ENCODE assay signal across 8 cellular contexts in the genomic region with DNA sequence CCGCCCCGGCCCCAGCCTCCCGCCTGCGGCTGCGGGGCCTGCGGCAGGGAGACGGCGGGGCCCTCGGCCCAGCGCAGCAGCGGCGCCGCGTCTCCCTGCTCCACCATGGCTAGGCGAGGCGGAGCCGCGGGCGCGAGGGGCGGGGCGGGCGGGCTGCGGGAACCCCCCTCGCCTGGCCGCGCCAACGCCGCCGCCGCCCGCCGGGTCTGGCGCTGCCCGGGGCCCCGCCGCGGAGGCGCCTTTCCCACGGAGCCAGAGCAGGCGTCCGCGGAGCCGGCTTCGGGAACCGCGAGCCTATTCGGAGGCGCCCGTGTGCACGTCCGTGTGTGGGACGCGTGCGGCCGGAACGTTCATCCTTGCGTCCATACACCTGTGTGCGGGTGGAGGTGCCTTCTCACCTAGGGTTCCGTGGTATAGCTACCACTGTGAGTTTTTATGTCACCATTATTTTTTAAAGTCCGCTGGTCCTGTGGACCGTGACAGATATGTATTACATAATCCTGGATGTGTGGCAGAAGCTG. TPM values are rescaled to one million over a fixed set of nuclear protein-coding genes. Genes with fewer than 3 reads are reported as not detected.
DNase-seq lines count a peak whose midpoint lies in the region; ATAC-seq, FAIRE-seq and TF ChIP-seq lines count a peak whose summit lies in the region.

DENND11 (minus strand) TSS at position 120 of the 521 bp plus-strand sequence; CDS start at position 107, 13 bp downstream.

- H3K79me1 ChIP-seq in H9 (ENCODE audit: insufficient read depth, low read depth, low read length, poor library complexity, severe bottlenecking): no peaks in the 10 kb centered on the region

- peak; percentile 58 for DNase-seq in GM12892 (ENCODE audit: insufficient read length)
- no peak for DNase-seq in H9
- peak; percentile 68 for DNase-seq in NAMALWA (ENCODE audit: low spot score)
- peak; percentile 87 for DNase-seq in activated CD4-positive, alpha-beta T cell treated with anti-CD3 and anti-CD28 coated beads, Interleukin-2, amount 10 ng/mL, durations not matched to agents 24 days and 14 days
- peak in 6 of 10 donors; percentile 40 to 72 (median 54) for DNase-seq in dorsolateral prefrontal cortex
- DNase-seq in lung (ENCODE audit: low spot score): peak; percentile 38
- peak; percentile 8 to 44 (median 16) for DNase-seq in stimulated activated CD4-positive, alpha-beta T cell treated with anti-CD3 and anti-CD28 coated beads, TNF-alpha, amount 100 ng/mL, for 24 hours (ENCODE audit: low read depth in 3 of 3)
- DNase-seq in Kasumi-1 (lab: John Stamatoyannopoulos, UW): no peak

- H2BK15ac ChIP-seq in H9 (ENCODE audit: low read depth, low read length): no peak within 1 kb of the TSS

- no peak within 1 kb of the TSS for H2AK5ac ChIP-seq in H9 (ENCODE audit: insufficient read length, low read length)

- TF ChIP-seq POLR2A in GM12892 (IDR thresholded peaks at IDR 0.05; ENCODE audit: low read depth, low read length): no peak

- no peaks in the 10 kb centered on the region for H3K79me2 ChIP-seq in H9 (ENCODE audit: insufficient read depth, low read length)

- H3K36me3 ChIP-seq in lung (ENCODE audit: control insufficient read depth in 2 of 2, insufficient read depth in 2 of 2, low read length in 2 of 2): no peaks in the 10 kb centered on the region

- no peak within 1 kb of the TSS for H3K9ac ChIP-seq in H9 (ENCODE audit: extremely low read depth, insufficient read length, low read length)

- no peak within 1 kb of the TSS for H3K23ac ChIP-seq in H9 (ENCODE audit: insufficient read length, low read depth, low read length)

- no peak within 1 kb of the TSS for H2BK120ac ChIP-seq in H9 (ENCODE audit: low read depth, low read length, poor library complexity, severe bottlenecking)

- H3K27ac ChIP-seq in H9 (ENCODE audit: insufficient read length, low read depth, low read length): no peak within 1 kb of the TSS
- peak within 1 kb of the TSS; percentile 81 to 98 (median 94) for H3K27ac ChIP-seq in dorsolateral prefrontal cortex
- peak within 1 kb of the TSS; percentile 91 to 93 for H3K27ac ChIP-seq in lung (ENCODE audit: low read depth in 1 of 2, low read length in 1 of 2)

- peak within 1 kb of the TSS; percentile 74 for H2AFZ ChIP-seq in H9 (ENCODE audit: low read length)

- intact Hi-C loops in activated CD4-positive, alpha-beta T cell treated with anti-CD3 and anti-CD28 coated beads, Interleukin-2, amount 10 ng/mL, durations not matched to agents 24 days and 14 days (cut with micrococcal nuclease): loop anchor here (1.0 kb wide), 1 partner anchor 36 kb away; the partner anchor contains the start of gene SSBP1
- intact Hi-C loops in dorsolateral prefrontal cortex (cut with DNase I): loop anchor here in 1 of 2 donors (5.0 kb wide), 1 partner anchor 35 kb away; the partner anchor contains the start of gene SSBP1

- H3K4me3 ChIP-seq in dorsolateral prefrontal cortex (peak within 1 kb of the TSS; percentile 60 to 94 (median 80)), lung (peak within 1 kb of the TSS; percentile 85)

- H4K91ac ChIP-seq in H9 (ENCODE audit: insufficient read length, low read depth, low read length): no peak within 1 kb of the TSS

- H3K4me1 ChIP-seq in H9 (ENCODE audit: insufficient read depth, low read length) (peaks cover 4% of the 10 kb centered on the region), lung (ENCODE audit: control insufficient read depth in 2 of 2, insufficient read depth in 2 of 2, low read length in 2 of 2) (peaks cover 0 to 9% of the 10 kb centered on the region in 2 donors)

- peaks cover 5% of the 10 kb centered on the region for H3K23me2 ChIP-seq in H9 (ENCODE audit: insufficient read length, low read depth, low read length, poor library complexity, severe bottlenecking)

- H3K27me3 ChIP-seq in H9 (ENCODE audit: insufficient read depth, low read length) (peaks cover 2% of the 10 kb centered on the region; the same call in 1 of the 2 replicates), dorsolateral prefrontal cortex (no peaks in the 10 kb centered on the region), lung (ENCODE audit: control insufficient read depth, insufficient read depth) (no peaks in the 10 kb centered on the region)

- no peak within 1 kb of the TSS for H3K4ac ChIP-seq in H9 (ENCODE audit: low read depth, low read length)

- peak; percentile 80 for ATAC-seq in lung (ENCODE audit: insufficient read depth, low FRiP score)

- H2BK5ac ChIP-seq in H9 (ENCODE audit: insufficient read length, low read length): no peak within 1 kb of the TSS

- no peak within 1 kb of the TSS for H4K5ac ChIP-seq in H9 (ENCODE audit: insufficient read length, low read depth, low read length)

- H3K9me3 ChIP-seq in H9 (ENCODE audit: control insufficient read depth, low read depth, low read length) (no peaks in the 10 kb centered on the region), lung (ENCODE audit: control insufficient read depth in 2 of 2, insufficient read depth in 1 of 2, low read length in 1 of 2) (no peaks in the 10 kb centered on the region)

- H3K27me3 Mint-ChIP-seq in H9 (ENCODE audit: low read depth): peaks cover 23% of the 10 kb centered on the region
- peaks cover 16% of the 10 kb centered on the region for H3K27me3 Mint-ChIP-seq in activated CD4-positive, alpha-beta T cell treated with anti-CD3 and anti-CD28 coated beads, Interleukin-2, amount 10 ng/mL, durations not matched to agents 24 days and 14 days

- TF ChIP-seq CTCF in H9 (conservative IDR thresholded peaks at IDR 0.05) (no peak), dorsolateral prefrontal cortex (IDR thresholded peaks at IDR 0.05 in 54 of 56, conservative IDR thresholded peaks at IDR 0.05 in 2 of 56; ENCODE audit: low read depth in 1 of 56, partially characterized antibody in 56 of 56) (peak in 3 of 56 donors; percentile 6 to 23 (median 17)), lung (IDR thresholded peaks at IDR 0.05; ENCODE audit: control extremely low read depth, extremely low read depth) (no peak)

- peak within 1 kb of the TSS; percentile 79 to 87 for H3K4me3 Mint-ChIP-seq in H9
- peak within 1 kb of the TSS; percentile 83 for H3K4me3 Mint-ChIP-seq in activated CD4-positive, alpha-beta T cell treated with anti-CD3 and anti-CD28 coated beads, Interleukin-2, amount 10 ng/mL, durations not matched to agents 24 days and 14 days

- no peak within 1 kb of the TSS for H3K14ac ChIP-seq in H9 (ENCODE audit: insufficient read depth, low read length)

- H3K4me1 Mint-ChIP-seq in H9: peaks cover 60% of the 10 kb centered on the region in 2 experiments
- peaks cover 39% of the 10 kb centered on the region for H3K4me1 Mint-ChIP-seq in activated CD4-positive, alpha-beta T cell treated with anti-CD3 and anti-CD28 coated beads, Interleukin-2, amount 10 ng/mL, durations not matched to agents 24 days and 14 days

- no peak within 1 kb of the TSS for H3K18ac ChIP-seq in H9 (ENCODE audit: insufficient read length, low read depth, low read length)

- no peak within 1 kb of the TSS for H2BK12ac ChIP-seq in H9 (ENCODE audit: insufficient read length, low read depth, low read length)

- no peak within 1 kb of the TSS for H3T11ph ChIP-seq in H9 (ENCODE audit: low read length)

- H4K20me1 ChIP-seq in H9 (ENCODE audit: control insufficient read depth, insufficient read depth, insufficient read length): no peaks in the 10 kb centered on the region

- no peak within 1 kb of the TSS for H3K56ac ChIP-seq in H9 (ENCODE audit: insufficient read length, low read depth, low read length)

- H3K36me3 Mint-ChIP-seq in H9 (ENCODE audit: insufficient read depth in 1 of 3, low read depth in 3 of 3): no peaks in the 10 kb centered on the region
- peaks cover 8% of the 10 kb centered on the region for H3K36me3 Mint-ChIP-seq in activated CD4-positive, alpha-beta T cell treated with anti-CD3 and anti-CD28 coated beads, Interleukin-2, amount 10 ng/mL, durations not matched to agents 24 days and 14 days (ENCODE audit: low read depth)

- H2BK20ac ChIP-seq in H9 (ENCODE audit: low read depth, low read length, poor library complexity, severe bottlenecking): no peak within 1 kb of the TSS

- H3K9me3 Mint-ChIP-seq in H9: no peaks in the 10 kb centered on the region
- no peaks in the 10 kb centered on the region for H3K9me3 Mint-ChIP-seq in activated CD4-positive, alpha-beta T cell treated with anti-CD3 and anti-CD28 coated beads, Interleukin-2, amount 10 ng/mL, durations not matched to agents 24 days and 14 days

- H3K27ac Mint-ChIP-seq in H9: peak within 1 kb of the TSS in 1 of 3 experiments; percentile 59; a peak in 1 of 7 replicates
- H3K27ac Mint-ChIP-seq in activated CD4-positive, alpha-beta T cell treated with anti-CD3 and anti-CD28 coated beads, Interleukin-2, amount 10 ng/mL, durations not matched to agents 24 days and 14 days: peak within 1 kb of the TSS; percentile 77

- peak within 1 kb of the TSS; percentile 89 for H3K4me2 ChIP-seq in H9 (ENCODE audit: insufficient read depth, insufficient read length, low read length)

- no peak within 1 kb of the TSS for H4K8ac ChIP-seq in H9 (replicated peaks; ENCODE audit: insufficient read length, low read depth, low read length)

- FAIRE-seq in GM12892 (lab: Jason Lieb, UNC): peak; percentile 74

- WGBS in H9 (ENCODE audit: extremely low coverage, insufficient read length, low lambda C conversion rate): no CpG with 5 or more reads among the region's 62 CpGs
- WGBS in lung, 2 donors: 1% methylated on average over 41 to 62 of the region's 62 CpGs

RNA-seq across cellular contexts. Expression of gene DENND11, which starts in this region (rescaled TPM):
- polyA plus RNA-seq in GM12892 (2012; ENCODE audit: missing spikeins): 24.6 TPM
- total RNA-seq in H9 (2021) (21.2 and 21.9 TPM in 2 replicates), dorsolateral prefrontal cortex (10 to 100 TPM; 39.9 to 93.6 (median 55.5) TPM), lung (10 to 100 TPM; 24.1 to 43.3 TPM)
- total RNA-seq in activated CD4-positive, alpha-beta T cell treated with anti-CD3 and anti-CD28 coated beads, Interleukin-2, amount 10 ng/mL, durations not matched to agents 24 days and 14 days: 33.3 and 35.1 TPM in 2 replicates
- polyA plus RNA-seq in lung: 1 to 10 TPM; 5.1 to 8.2 TPM

Comparison
In these comparisons a context has a peak if more than half of its experiments do, and no peak if none do; other contexts are left out.
1. DNase-seq: peak in GM12892 (single experiment), NAMALWA (single experiment), activated CD4-positive, alpha-beta T cell treated with anti-CD3 and anti-CD28 coated beads, Interleukin-2, amount 10 ng/mL, durations not matched to agents 24 days and 14 days (single experiment), dorsolateral prefrontal cortex (6 of 10), lung (single experiment) and stimulated activated CD4-positive, alpha-beta T cell treated with anti-CD3 and anti-CD28 coated beads, TNF-alpha, amount 100 ng/mL, for 24 hours (3 of 3); none in H9 (single experiment) and Kasumi-1 (0 of 2).